1 cellular context compared by ENCODE assay signal in the genomic region with DNA sequence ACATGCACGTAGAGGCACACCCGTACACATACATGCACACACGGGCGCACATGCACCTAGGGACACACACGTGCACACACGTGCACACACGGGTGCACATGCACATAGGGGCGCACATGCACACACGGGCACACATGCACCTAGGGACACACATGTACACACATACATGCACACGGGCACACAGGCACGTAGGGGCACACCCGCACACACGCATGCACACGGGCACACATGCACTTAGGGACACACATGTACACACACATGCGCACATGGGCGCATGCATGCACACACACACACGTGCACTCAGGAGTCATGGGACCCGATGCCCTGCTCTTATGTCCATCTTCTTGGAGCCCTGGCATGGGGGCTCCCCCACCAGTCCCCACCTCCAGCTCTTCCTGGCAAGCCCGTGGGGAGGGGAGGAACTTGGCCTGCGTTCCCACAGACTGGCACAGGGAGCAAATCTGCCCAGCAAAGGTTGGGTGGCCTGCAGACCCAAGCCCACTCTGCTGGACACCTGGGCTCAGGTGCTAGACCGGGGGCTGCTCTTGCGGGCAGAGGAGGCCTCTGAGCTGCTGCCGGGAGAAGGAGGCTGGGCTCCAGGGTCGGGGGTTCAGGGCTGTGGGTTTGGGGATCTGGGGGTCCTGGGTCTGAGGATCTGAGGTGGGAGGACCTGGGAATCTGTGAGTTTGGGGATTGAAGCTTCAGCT.
TF ChIP-seq lines count a peak whose summit lies in the region.

No MANE protein-coding gene starts in this region.

TF ChIP-seq in WTC11, 78 proteins besides CTCF, POLR2A, EP300 and RAD21:
- TF ChIP-seq, protein P1, sequence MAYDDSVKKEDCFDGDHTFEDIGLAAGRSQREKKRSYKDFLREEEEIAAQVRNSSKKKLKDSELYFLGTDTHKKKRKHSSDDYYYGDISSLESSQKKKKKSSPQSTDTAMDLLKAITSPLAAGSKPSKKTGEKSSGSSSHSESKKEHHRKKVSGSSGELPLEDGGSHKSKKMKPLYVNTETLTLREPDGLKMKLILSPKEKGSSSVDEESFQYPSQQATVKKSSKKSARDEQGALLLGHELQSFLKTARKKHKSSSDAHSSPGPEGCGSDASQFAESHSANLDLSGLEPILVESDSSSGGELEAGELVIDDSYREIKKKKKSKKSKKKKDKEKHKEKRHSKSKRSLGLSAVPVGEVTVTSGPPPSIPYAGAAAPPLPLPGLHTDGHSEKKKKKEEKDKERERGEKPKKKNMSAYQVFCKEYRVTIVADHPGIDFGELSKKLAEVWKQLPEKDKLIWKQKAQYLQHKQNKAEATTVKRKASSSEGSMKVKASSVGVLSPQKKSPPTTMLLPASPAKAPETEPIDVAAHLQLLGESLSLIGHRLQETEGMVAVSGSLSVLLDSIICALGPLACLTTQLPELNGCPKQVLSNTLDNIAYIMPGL (CRISPR knock-in tag; IDR thresholded peaks at IDR 0.05) = no peak
- TF ChIP-seq ZBTB43 (CRISPR knock-in tag; IDR thresholded peaks at IDR 0.05) (no peak), TEAD1 (CRISPR knock-in tag; IDR thresholded peaks at IDR 0.05) (no peak), E2F1 (CRISPR knock-in tag; IDR thresholded peaks at IDR 0.05) (no peak), ZNF219 (CRISPR knock-in tag; IDR thresholded peaks at IDR 0.05; ENCODE audit: borderline replicate concordance) (no peak)
- TF ChIP-seq, protein P2, sequence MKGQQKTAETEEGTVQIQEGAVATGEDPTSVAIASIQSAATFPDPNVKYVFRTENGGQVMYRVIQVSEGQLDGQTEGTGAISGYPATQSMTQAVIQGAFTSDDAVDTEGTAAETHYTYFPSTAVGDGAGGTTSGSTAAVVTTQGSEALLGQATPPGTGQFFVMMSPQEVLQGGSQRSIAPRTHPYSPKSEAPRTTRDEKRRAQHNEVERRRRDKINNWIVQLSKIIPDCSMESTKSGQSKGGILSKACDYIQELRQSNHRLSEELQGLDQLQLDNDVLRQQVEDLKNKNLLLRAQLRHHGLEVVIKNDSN (CRISPR knock-in tag; IDR thresholded peaks at IDR 0.05) = no peak
- TF ChIP-seq, protein P3, sequence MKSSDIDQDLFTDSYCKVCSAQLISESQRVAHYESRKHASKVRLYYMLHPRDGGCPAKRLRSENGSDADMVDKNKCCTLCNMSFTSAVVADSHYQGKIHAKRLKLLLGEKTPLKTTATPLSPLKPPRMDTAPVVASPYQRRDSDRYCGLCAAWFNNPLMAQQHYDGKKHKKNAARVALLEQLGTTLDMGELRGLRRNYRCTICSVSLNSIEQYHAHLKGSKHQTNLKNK (CRISPR knock-in tag; IDR thresholded peaks at IDR 0.05) = no peak
- TF ChIP-seq, protein P4, sequence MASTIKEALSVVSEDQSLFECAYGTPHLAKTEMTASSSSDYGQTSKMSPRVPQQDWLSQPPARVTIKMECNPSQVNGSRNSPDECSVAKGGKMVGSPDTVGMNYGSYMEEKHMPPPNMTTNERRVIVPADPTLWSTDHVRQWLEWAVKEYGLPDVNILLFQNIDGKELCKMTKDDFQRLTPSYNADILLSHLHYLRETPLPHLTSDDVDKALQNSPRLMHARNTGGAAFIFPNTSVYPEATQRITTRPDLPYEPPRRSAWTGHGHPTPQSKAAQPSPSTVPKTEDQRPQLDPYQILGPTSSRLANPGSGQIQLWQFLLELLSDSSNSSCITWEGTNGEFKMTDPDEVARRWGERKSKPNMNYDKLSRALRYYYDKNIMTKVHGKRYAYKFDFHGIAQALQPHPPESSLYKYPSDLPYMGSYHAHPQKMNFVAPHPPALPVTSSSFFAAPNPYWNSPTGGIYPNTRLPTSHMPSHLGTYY (CRISPR knock-in tag; IDR thresholded peaks at IDR 0.05) = no peak
- TF ChIP-seq, protein P5, sequence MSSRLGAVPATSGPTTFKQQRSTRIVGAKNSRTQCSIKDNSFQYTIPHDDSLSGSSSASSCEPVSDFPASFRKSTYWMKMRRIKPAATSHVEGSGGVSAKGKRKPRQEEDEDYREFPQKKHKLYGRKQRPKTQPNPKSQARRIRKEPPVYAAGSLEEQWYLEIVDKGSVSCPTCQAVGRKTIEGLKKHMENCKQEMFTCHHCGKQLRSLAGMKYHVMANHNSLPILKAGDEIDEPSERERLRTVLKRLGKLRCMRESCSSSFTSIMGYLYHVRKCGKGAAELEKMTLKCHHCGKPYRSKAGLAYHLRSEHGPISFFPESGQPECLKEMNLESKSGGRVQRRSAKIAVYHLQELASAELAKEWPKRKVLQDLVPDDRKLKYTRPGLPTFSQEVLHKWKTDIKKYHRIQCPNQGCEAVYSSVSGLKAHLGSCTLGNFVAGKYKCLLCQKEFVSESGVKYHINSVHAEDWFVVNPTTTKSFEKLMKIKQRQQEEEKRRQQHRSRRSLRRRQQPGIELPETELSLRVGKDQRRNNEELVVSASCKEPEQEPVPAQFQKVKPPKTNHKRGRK (CRISPR knock-in tag; IDR thresholded peaks at IDR 0.05; ENCODE audit: borderline replicate concordance) = no peak
